In genomic region chr4:5755161-5755560, GRCh38 we compare ENCODE assay signal across 23 cellular contexts. TPM values are rescaled to one million over a fixed set of nuclear protein-coding genes. Genes with fewer than 3 reads are reported as not detected.
A peak's percentile ranks its signal among the peaks of the same experiment; 100 is the strongest.
DNase-seq lines count a peak whose midpoint lies in the region; ATAC-seq and TF ChIP-seq lines count a peak whose summit lies in the region.
"Had no signal": no experiment of that assay in that cellular context is flagged by ENCODE, and none has a peak within 500 bp of the region (broad histone marks: within the 10 kb centered on the region; RNA-seq: fewer than 3 reads in every experiment).

No MANE protein-coding gene starts in this region.

- H3K9me3 ChIP-seq in colonic mucosa, result no peaks in the 10 kb centered on the region
- H3K9me3 ChIP-seq: BLaER1 treated with 17β-estradiol and CSF1 and Interleukin-3, amounts not matched to agents 10 nM and 100 nM had no signal

- H3K79me2 ChIP-seq in ACC112 (ENCODE audit: control insufficient read depth, insufficient read depth, low read length, unreplicated experiment), result peaks cover 4% of the 10 kb centered on the region

- H3K27me3 Mint-ChIP-seq in HFFc6 (ENCODE audit: insufficient read depth), result peaks cover 3% of the 10 kb centered on the region
- peaks cover 7% of the 10 kb centered on the region for H3K27me3 Mint-ChIP-seq in nephron progenitor cell (ENCODE audit: low read depth, poor library complexity)
- H3K27me3 Mint-ChIP-seq: CD4-positive, alpha-beta T cell had no signal

- H2AFZ ChIP-seq in ACC112 (ENCODE audit: low read length, unreplicated experiment), result no peak overlapping the region

- H3K9me3 Mint-ChIP-seq in HFFc6, result no peaks in the 10 kb centered on the region
- H3K9me3 Mint-ChIP-seq in nephron progenitor cell, result no peaks in the 10 kb centered on the region
- H3K9me3 Mint-ChIP-seq: CD4-positive, alpha-beta T cell had no signal

- H3K4me3 Mint-ChIP-seq in HFFc6 (no peak overlapping the region), nephron progenitor cell (no peak overlapping the region)
- H3K4me3 Mint-ChIP-seq: CD4-positive, alpha-beta T cell had no signal

- H3K27ac Mint-ChIP-seq in HFFc6, result peak overlapping the region; percentile 61
- peak overlapping the region; percentile 36 for H3K27ac Mint-ChIP-seq in nephron progenitor cell
- H3K27ac Mint-ChIP-seq: CD4-positive, alpha-beta T cell had no signal

- peaks cover 21% of the 10 kb centered on the region; the same call in 1 of the 2 replicates for H3K36me3 ChIP-seq in ACC112 (ENCODE audit: insufficient read depth, low read length)
- H3K36me3 ChIP-seq in colonic mucosa, result no peaks in the 10 kb centered on the region

- ATAC-seq in GM19463 (IDR thresholded peaks at IDR 0.05; ENCODE audit: unreplicated experiment) (no peak), HG03025 (IDR thresholded peaks at IDR 0.05; ENCODE audit: low FRiP score, unreplicated experiment) (no peak)
- ATAC-seq: HepG2, K562 had no signal

- TF ChIP-seq CTCF in HFFc6 (IDR thresholded peaks at IDR 0.05), result no peak
- TF ChIP-seq CTCF in colonic mucosa (IDR thresholded peaks at IDR 0.05), result no peak
- no peak for TF ChIP-seq CTCF in nephron progenitor cell (IDR thresholded peaks at IDR 0.05)

- H3K27ac ChIP-seq in ACC112 (ENCODE audit: low read depth, low read length), result peak overlapping the region; percentile 99; the same call in 1 of the 2 replicates
- H3K27ac ChIP-seq in colonic mucosa, result no peak overlapping the region
- H3K27ac ChIP-seq: BLaER1 treated with 17β-estradiol and CSF1 and Interleukin-3, amounts not matched to agents 10 nM and 100 nM had no signal

- H3K4me1 ChIP-seq in ACC112 (ENCODE audit: control insufficient read depth, insufficient read depth, low read length, unreplicated experiment), result peaks cover 73% of the 10 kb centered on the region
- H3K4me1 ChIP-seq in colonic mucosa, result no peaks in the 10 kb centered on the region

- intact Hi-C loops in colonic mucosa (cut with DNase I), result no loop called here

- H3K36me3 Mint-ChIP-seq in HFFc6 (ENCODE audit: low read depth) (peaks cover 51% of the 10 kb centered on the region), nephron progenitor cell (ENCODE audit: low read depth) (peaks cover 52% of the 10 kb centered on the region)

- peaks cover 73% of the 10 kb centered on the region for H3K4me1 Mint-ChIP-seq in HFFc6 (ENCODE audit: low read depth)
- H3K4me1 Mint-ChIP-seq in nephron progenitor cell, result peaks cover 29% of the 10 kb centered on the region

- no peak overlapping the region for H3K9ac ChIP-seq in colonic mucosa (ENCODE audit: low read depth in 2 of 2, low read length in 2 of 2)
- H3K9ac ChIP-seq: BLaER1 treated with 17β-estradiol and CSF1 and Interleukin-3, amounts not matched to agents 10 nM and 100 nM had no signal

- H3K4me3 ChIP-seq in ACC112 (ENCODE audit: low read depth, low read length) (no peak overlapping the region), colonic mucosa (no peak overlapping the region)
- H3K4me3 ChIP-seq: BLaER1 treated with 17β-estradiol and CSF1 and Interleukin-3, amounts not matched to agents 10 nM and 100 nM; K562 had no signal

- H3K27me3 ChIP-seq in ACC112 (ENCODE audit: insufficient read depth, low read length) (no peaks in the 10 kb centered on the region), colonic mucosa (no peaks in the 10 kb centered on the region)
- H3K27me3 ChIP-seq: BLaER1 treated with 17β-estradiol and CSF1 and Interleukin-3, amounts not matched to agents 10 nM and 100 nM had no signal

- no peak for DNase-seq in HFFc6
- DNase-seq in colonic mucosa, result peak; percentile 3
- no peak for DNase-seq in nephron progenitor cell
- DNase-seq in cerebellar nuclear complex (lab: John Stamatoyannopoulos, UW), result no peak
- DNase-seq in T-helper 2 cell, result no peak
- DNase-seq: AML-193; CD4-positive, alpha-beta T cell; Kasumi-1; NCI-H1694; NCI-H2029 treated with DMSO at 0.1 percent for 48 hours; NCI-H2227 treated with DMSO at 0.1 percent for 48 hours; NCI-H510A; NCI-H69; RPMI8226; SHP77 treated with DMSO at 0.1 percent for 48 hours had no signal

RNA-seq across cellular contexts. Expression of gene EVC, which starts 44.2 kb away (rescaled TPM):
- total RNA-seq in HFFc6 (2021; fragmentation: NEBNext Ultra II Directional; extraction: Animal tissue kit (Norgen Biotek cat#: 25700)), result 10 to 100 TPM; 30.7 to 40.9 (median 33.7) TPM
- total RNA-seq in colonic mucosa, result 1 to 10 TPM; 1.1 to 4.1 TPM

RNA-seq across cellular contexts. Expression of gene EVC2, which starts 46.8 kb away (rescaled TPM):
- 1 to 10 TPM; 3.0 to 4.1 (median 3.8) TPM for total RNA-seq in HFFc6 (2021; fragmentation: NEBNext Ultra II Directional; extraction: Animal tissue kit (Norgen Biotek cat#: 25700))
- under 1 TPM; 0.49 to 0.93 TPM for total RNA-seq in colonic mucosa
- total RNA-seq: A172, HepG2, HT1080 had no signal

Comparison
In these comparisons a context has a peak if more than half of its experiments do, and no peak if none do; other contexts are left out.
1. RNA of gene EVC, which starts 44.2 kb away (total RNA-seq): 30.7 to 40.9 TPM in HFFc6; 1.1 to 4.1 TPM in colonic mucosa; every median in the first group is over 4 times any median in the second.